14 cellular contexts compared by ENCODE assay signal in the genomic region with DNA sequence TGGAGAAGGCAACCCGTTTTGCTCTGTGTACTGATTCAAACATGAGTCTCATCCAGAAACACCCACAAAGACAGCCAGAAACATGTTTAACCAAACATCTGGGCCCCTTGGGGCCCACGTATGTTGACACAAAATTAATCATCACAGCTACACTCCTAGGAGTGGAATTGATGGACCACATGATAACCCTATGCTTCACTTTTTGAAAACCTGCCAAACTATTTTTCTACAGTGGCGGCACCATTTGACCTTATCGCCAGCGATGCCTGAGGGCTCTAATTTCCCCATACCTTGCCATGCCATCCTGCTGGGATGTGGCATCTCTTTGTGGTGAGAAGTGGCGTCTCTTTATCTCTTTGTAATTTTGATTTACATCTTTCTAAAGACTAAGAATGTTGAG. TPM values are rescaled to one million over a fixed set of nuclear protein-coding genes. Genes with fewer than 3 reads are reported as not detected.
A peak's percentile ranks its signal among the peaks of the same experiment; 100 is the strongest.
DNase-seq lines count a peak whose midpoint lies in the region; ATAC-seq, FAIRE-seq and TF ChIP-seq lines count a peak whose summit lies in the region.
"Had no signal": no experiment of that assay in that cellular context is flagged by ENCODE, and none has a peak within 500 bp of the region (broad histone marks: within the 10 kb centered on the region; RNA-seq: fewer than 3 reads in every experiment).

No MANE protein-coding gene starts in this region.

- no peak overlapping the region; the same call in 1 of the 2 replicates for H3K4me2 ChIP-seq in K562 (ENCODE audit: insufficient read depth, low read length)

- H3K4me3 Mint-ChIP-seq in activated T-cell treated with anti-CD3 and anti-CD28 coated beads, Interleukin-2, amount 50 U/mL, for 4 hours = no peak overlapping the region
- H3K4me3 Mint-ChIP-seq in type B pancreatic cell (no peak overlapping the region), T-cell (no peak overlapping the region), WTC11 (no peak overlapping the region)
- H3K4me3 Mint-ChIP-seq: CD14-positive monocyte had no signal

- no peaks in the 10 kb centered on the region for H3K9me1 ChIP-seq in K562 (ENCODE audit: control insufficient read depth, insufficient read depth, low read length)

- 3% methylated on average over 6 of the region's 6 CpGs for WGBS in K562 (ENCODE audit: insufficient coverage, low coverage, missing lambda C conversion rate)

- H3K4me3 ChIP-seq in K562 (no peak overlapping the region), left lung (no peak overlapping the region)

- peak overlapping the region; percentile 34 for H3K27ac Mint-ChIP-seq in type B pancreatic cell
- no peak overlapping the region for H3K27ac Mint-ChIP-seq in T-cell
- no peak overlapping the region for H3K27ac Mint-ChIP-seq in WTC11
- H3K27ac Mint-ChIP-seq: CD14-positive monocyte had no signal

- H3K4me1 ChIP-seq in K562 (replicated peaks in 1 of 2; ENCODE audit: control insufficient read depth in 2 of 2, insufficient read depth in 2 of 2, low read length in 2 of 2) (peaks cover 3 to 8% of the 10 kb centered on the region in 2 experiments; a peak in 4 of 5 replicates), left lung (no peaks in the 10 kb centered on the region)

- H3K36me3 Mint-ChIP-seq in activated T-cell treated with anti-CD3 and anti-CD28 coated beads, Interleukin-2, amount 50 U/mL, for 4 hours (ENCODE audit: insufficient read depth) = no peaks in the 10 kb centered on the region
- H3K36me3 Mint-ChIP-seq in type B pancreatic cell (no peaks in the 10 kb centered on the region), T-cell (no peaks in the 10 kb centered on the region), WTC11 (no peaks in the 10 kb centered on the region)
- H3K36me3 Mint-ChIP-seq: CD14-positive monocyte had no signal

- H4K20me1 ChIP-seq in K562 (replicated peaks; ENCODE audit: control insufficient read depth, insufficient read depth, low read length) = no peaks in the 10 kb centered on the region

- in situ Hi-C loops in K562 (cut with MboI) = no loop called here

- peak; percentile 19 for FAIRE-seq in K562 (lab: Jason Lieb, UNC)

- H3K27ac ChIP-seq in K562 (ENCODE audit: extremely low read depth, low read depth, low read length) = no peak overlapping the region
- no peak overlapping the region for H3K27ac ChIP-seq in left lung

- no peaks in the 10 kb centered on the region for H3K4me1 Mint-ChIP-seq in activated T-cell treated with anti-CD3 and anti-CD28 coated beads, Interleukin-2, amount 50 U/mL, for 4 hours (ENCODE audit: low read depth)
- H3K4me1 Mint-ChIP-seq in type B pancreatic cell (ENCODE audit: unreplicated experiment) (peaks cover 5% of the 10 kb centered on the region), T-cell (no peaks in the 10 kb centered on the region), WTC11 (no peaks in the 10 kb centered on the region)
- H3K4me1 Mint-ChIP-seq: CD14-positive monocyte had no signal

- no peak for TF ChIP-seq RAD21 in K562 (CRISPR knock-in tag; conservative IDR thresholded peaks at IDR 0.05 in 1 of 2, IDR thresholded peaks at IDR 0.05 in 1 of 2)

- no peaks in the 10 kb centered on the region for H3K79me2 ChIP-seq in K562 (ENCODE audit: control insufficient read depth, insufficient read depth, low read length)

- H3K27me3 Mint-ChIP-seq in activated T-cell treated with anti-CD3 and anti-CD28 coated beads, Interleukin-2, amount 50 U/mL, for 4 hours (ENCODE audit: low read depth) = no peaks in the 10 kb centered on the region
- H3K27me3 Mint-ChIP-seq in type B pancreatic cell (peaks cover 6% of the 10 kb centered on the region), T-cell (no peaks in the 10 kb centered on the region), WTC11 (ENCODE audit: low read depth) (no peaks in the 10 kb centered on the region)

- H3K27me3 ChIP-seq in K562 (ENCODE audit: control insufficient read depth in 2 of 2, insufficient read depth in 2 of 2, low read length in 2 of 2) (no peaks in the 10 kb centered on the region), left lung (no peaks in the 10 kb centered on the region)

- peak overlapping the region; percentile 63 for H2AFZ ChIP-seq in K562 (ENCODE audit: low read depth, low read length)

- H3K9ac ChIP-seq in K562 (ENCODE audit: insufficient read depth in 1 of 2, low read depth in 2 of 2, low read length in 2 of 2) = no peak overlapping the region

- POLR2A ChIA-PET in K562 (lab: Yijun Ruan, JAX) = interaction anchor here (0.6 kb wide), 1 partner anchor 11 kb away, joined by 3 read pairs; no protein-coding TSS in a partner anchor
- POLR2A ChIA-PET in T-cell (lab: Charles Lee) = no interaction called here
- POLR2A ChIA-PET in WTC11 (lab: Charles Lee) = no interaction called here

- H3K36me3 ChIP-seq in K562 (ENCODE audit: control insufficient read depth, insufficient read depth, low read length) = no peaks in the 10 kb centered on the region
- no peaks in the 10 kb centered on the region for H3K36me3 ChIP-seq in left lung

- H3K9me3 ChIP-seq in K562 (replicated peaks; ENCODE audit: control insufficient read depth, insufficient read depth, low read depth, low read length) (no peaks in the 10 kb centered on the region), left lung (no peaks in the 10 kb centered on the region)

- no peak for TF ChIP-seq POLR2A in K562 (conservative IDR thresholded peaks at IDR 0.05)

- peak; percentile 61 to 76 for ATAC-seq in activated T-cell treated with anti-CD3 and anti-CD28 coated beads, Interleukin-2, amount 50 U/mL, for 4 hours
- peak; percentile 53 for ATAC-seq in K562
- ATAC-seq in T-cell (replicated peaks in 1 of 4) = no peak
- ATAC-seq in left lung = no peak
- ATAC-seq in WTC11 = no peak

- CTCF ChIA-PET in K562 (lab: Yijun Ruan, JAX; ENCODE audit: low intra/inter-chr PET ratio) = interaction anchor here (0.7 kb wide), 2 partner anchors 26 to 40 kb away, joined by 3 to 4 read pairs; no protein-coding TSS in a partner anchor
- CTCF ChIA-PET in T-cell (lab: Charles Lee) = interaction anchor here in 1 of 2 donors (0.6 kb wide), 1 partner anchor 149 kb away, joined by 3 read pairs; no protein-coding TSS in a partner anchor
- CTCF ChIA-PET in WTC11 (lab: Charles Lee) = interaction anchor here (0.9 kb wide), 1 partner anchor 10 kb away, joined by 3 read pairs; no protein-coding TSS in a partner anchor

- no peaks in the 10 kb centered on the region for H3K9me3 Mint-ChIP-seq in activated T-cell treated with anti-CD3 and anti-CD28 coated beads, Interleukin-2, amount 50 U/mL, for 4 hours
- H3K9me3 Mint-ChIP-seq in type B pancreatic cell (no peaks in the 10 kb centered on the region), T-cell (no peaks in the 10 kb centered on the region), WTC11 (peaks cover 3% of the 10 kb centered on the region; the same call in 1 of the 2 replicates)
- H3K9me3 Mint-ChIP-seq: CD14-positive monocyte had no signal

- DNase-seq in activated T-cell treated with anti-CD3 and anti-CD28 coated beads, Interleukin-2, amount 50 U/mL, for 4 hours = no peak
- DNase-seq in activated T-cell treated with anti-CD3 and anti-CD28 coated beads, Interleukin-2, amount 50 U/mL, for 1 hour = no peak
- DNase-seq in NCI-H2081 (lab: John Stamatoyannopoulos, UW) = peak; percentile 22 to 70
- DNase-seq in K562 (ENCODE audit: extremely low read depth in 1 of 4, low spot score in 3 of 4) = peak in 1 of 4 experiments; percentile 39
- DNase-seq in type B pancreatic cell (ENCODE audit: extremely low spot score, unreplicated experiment) = no peak
- DNase-seq in T-cell = no peak
- DNase-seq in left lung = no peak
- no peak for DNase-seq in WTC11 (ENCODE audit: low spot score)
- DNase-seq: activated gamma-delta T cell; effector CD4-positive, alpha-beta T cell; NCI-H2029; nucleus accumbens; T-helper 9 cell had no signal

- TF ChIP-seq CTCF in K562 (IDR thresholded peaks at IDR 0.05 in 2 of 3, conservative IDR thresholded peaks at IDR 0.05 in 1 of 3; ENCODE audit: insufficient read depth in 2 of 3, low read depth in 1 of 3, low read length in 3 of 3) (no peak), type B pancreatic cell (conservative IDR thresholded peaks at IDR 0.05) (no peak), left lung (IDR thresholded peaks at IDR 0.05) (no peak), WTC11 (IDR thresholded peaks at IDR 0.05) (no peak)

- TF ChIP-seq EP300 in K562 (IDR thresholded peaks at IDR 0.05; ENCODE audit: low read length) = peak; percentile 56

- intact Hi-C loops in K562 (cut with micrococcal nuclease) (no loop called here), left lung (cut with DNase I) (loop anchor here in 1 of 2 donors (10.0 kb wide), 1 partner anchor 153 kb away; no protein-coding TSS in a partner anchor)

- no TSS peak for BruUV-seq in K562 (replicated peaks; lab: Mats Ljungman, UMichigan)

RNA-seq across cellular contexts. Expression of gene PSMG2, which starts 38.5 kb away (rescaled TPM):
- 100 to 1,000 TPM in 1 of 3 donors, 10 to 100 TPM in 2; 96.9 to 103 (median 99.1) TPM for total RNA-seq in activated T-cell treated with anti-CD3 and anti-CD28 coated beads, Interleukin-2, amount 50 U/mL, for 4 hours
- total RNA-seq in K562 (2011; cell fraction: chromatin; rRNA removed; ENCODE audit: low replicate concordance) = 38.5 and 51.7 TPM in 2 replicates
- total RNA-seq in K562 (2011; cell fraction: nucleolus; rRNA removed) = 24.5 and 24.8 TPM in 2 replicates
- 34.8 and 40.9 TPM in 2 replicates for total RNA-seq in K562 (2011; cell fraction: nucleoplasm; rRNA removed)
- total RNA-seq in K562 (2014; rRNA removed) (59.9 and 76.9 TPM in 2 replicates), K562 (2014; rRNA removed; fragmentation: Illumina TruSeq; extraction: Trizol) (116 and 125 TPM in 2 replicates), K562 (2015; rRNA removed; fragmentation: Illumina TruSeq; extraction: Trizol) (101 and 111 TPM in 2 replicates), K562 (2021) (90.2 and 95.6 TPM in 2 replicates), type B pancreatic cell (ENCODE audit: low replicate concordance) (57.8 and 59.0 TPM in 2 replicates), T-cell (10 to 100 TPM; 50.3 to 59.9 (median 56.1) TPM), left lung (10 to 100 TPM; 63.0 to 69.5 TPM), WTC11 (2021) (78.8 to 80.8 TPM (median 78.9 TPM) in 3 replicates)
- polyA plus RNA-seq in K562 (2011; rRNA removed) (75.0 and 81.6 TPM in 2 replicates), K562 (2014; fragmentation: Illumina TruSeq; extraction: Trizol) (105 and 120 TPM in 2 replicates), K562 (2014; fragmentation: Nextera tagmentation; extraction: Ambion mirVana) (100 to 1,000 TPM; 194 to 271 TPM), K562 (2014; rRNA removed) (82.8 and 92.7 TPM in 2 replicates)
- polyA plus RNA-seq in K562 (2011; cell fraction: cytosol; rRNA removed) = 35.3 and 54.9 TPM in 2 replicates
- 27.2 and 40.2 TPM in 2 replicates for polyA plus RNA-seq in K562 (2011; cell fraction: nucleus; rRNA removed)
- polyA plus RNA-seq in K562 (2012) = 79.8 and 97.3 TPM in 2 replicates
- polyA minus RNA-seq in K562 (2011; rRNA and poly(A)+ RNA removed) = 56.3 and 61.4 TPM in 2 replicates
- 38.3 and 45.0 TPM in 2 replicates for polyA minus RNA-seq in K562 (2011; cell fraction: cytosol; rRNA and poly(A)+ RNA removed)
- 11.2 and 12.2 TPM in 2 replicates for polyA minus RNA-seq in K562 (2011; cell fraction: nucleus; rRNA and poly(A)+ RNA removed)

RNA-seq across cellular contexts. Expression of gene CEP76, which starts 38.8 kb away (rescaled TPM):
- total RNA-seq in activated T-cell treated with anti-CD3 and anti-CD28 coated beads, Interleukin-2, amount 50 U/mL, for 4 hours = 10 to 100 TPM; 11.1 to 12.3 (median 11.5) TPM
- 25.3 and 46.3 TPM in 2 replicates for total RNA-seq in K562 (2011; cell fraction: chromatin; rRNA removed; ENCODE audit: low replicate concordance)
- 14.8 and 18.3 TPM in 2 replicates for total RNA-seq in K562 (2011; cell fraction: nucleolus; rRNA removed)
- total RNA-seq in K562 (2011; cell fraction: nucleoplasm; rRNA removed) = 23.8 and 31.1 TPM in 2 replicates
- total RNA-seq in K562 (2014; rRNA removed) (22.1 and 27.3 TPM in 2 replicates), K562 (2014; rRNA removed; fragmentation: Illumina TruSeq; extraction: Trizol) (25.0 and 25.2 TPM in 2 replicates), K562 (2015; rRNA removed; fragmentation: Illumina TruSeq; extraction: Trizol) (16.9 and 21.1 TPM in 2 replicates), K562 (2021) (14.4 and 19.3 TPM in 2 replicates), type B pancreatic cell (ENCODE audit: low replicate concordance) (12.2 and 12.4 TPM in 2 replicates), T-cell (1 to 10 TPM; 6.8 to 9.7 (median 8.2) TPM), left lung (1 to 10 TPM; 5.2 TPM), WTC11 (2021) (13.8 to 16.9 TPM (median 14.2 TPM) in 3 replicates)
- polyA plus RNA-seq in K562 (2011; rRNA removed) (20.5 and 26.3 TPM in 2 replicates), K562 (2014; fragmentation: Illumina TruSeq; extraction: Trizol) (15.7 and 16.2 TPM in 2 replicates), K562 (2014; fragmentation: Nextera tagmentation; extraction: Ambion mirVana) (1 to 10 TPM; 5.3 to 5.6 TPM), K562 (2014; rRNA removed) (21.5 and 23.3 TPM in 2 replicates)
- polyA plus RNA-seq in K562 (2011; cell fraction: cytosol; rRNA removed) = 10.6 and 11.9 TPM in 2 replicates
- polyA plus RNA-seq in K562 (2011; cell fraction: nucleus; rRNA removed) = 12.4 and 16.0 TPM in 2 replicates
- 9.7 and 11.6 TPM in 2 replicates for polyA plus RNA-seq in K562 (2012)
- 32.9 and 34.5 TPM in 2 replicates for polyA minus RNA-seq in K562 (2011; rRNA and poly(A)+ RNA removed)
- 7.8 and 12.5 TPM in 2 replicates for polyA minus RNA-seq in K562 (2011; cell fraction: cytosol; rRNA and poly(A)+ RNA removed)
- polyA minus RNA-seq in K562 (2011; cell fraction: nucleus; rRNA and poly(A)+ RNA removed) = 9.8 and 14.9 TPM in 2 replicates

Comparison
In these comparisons a context has a peak if more than half of its experiments do, and no peak if none do; other contexts are left out.
1. ATAC-seq: peak in activated T-cell treated with anti-CD3 and anti-CD28 coated beads, Interleukin-2, amount 50 U/mL, for 4 hours (2 of 2) and K562 (single experiment); none in T-cell (0 of 4), left lung (single experiment) and WTC11 (single experiment).
2. DNase-seq: peak in NCI-H2081 (2 of 2); none in activated T-cell treated with anti-CD3 and anti-CD28 coated beads, Interleukin-2, amount 50 U/mL, for 4 hours (single experiment), activated T-cell treated with anti-CD3 and anti-CD28 coated beads, Interleukin-2, amount 50 U/mL, for 1 hour (single experiment), type B pancreatic cell (single experiment), T-cell (0 of 34), left lung (0 of 2) and WTC11 (single experiment).